In the genomic region with DNA sequence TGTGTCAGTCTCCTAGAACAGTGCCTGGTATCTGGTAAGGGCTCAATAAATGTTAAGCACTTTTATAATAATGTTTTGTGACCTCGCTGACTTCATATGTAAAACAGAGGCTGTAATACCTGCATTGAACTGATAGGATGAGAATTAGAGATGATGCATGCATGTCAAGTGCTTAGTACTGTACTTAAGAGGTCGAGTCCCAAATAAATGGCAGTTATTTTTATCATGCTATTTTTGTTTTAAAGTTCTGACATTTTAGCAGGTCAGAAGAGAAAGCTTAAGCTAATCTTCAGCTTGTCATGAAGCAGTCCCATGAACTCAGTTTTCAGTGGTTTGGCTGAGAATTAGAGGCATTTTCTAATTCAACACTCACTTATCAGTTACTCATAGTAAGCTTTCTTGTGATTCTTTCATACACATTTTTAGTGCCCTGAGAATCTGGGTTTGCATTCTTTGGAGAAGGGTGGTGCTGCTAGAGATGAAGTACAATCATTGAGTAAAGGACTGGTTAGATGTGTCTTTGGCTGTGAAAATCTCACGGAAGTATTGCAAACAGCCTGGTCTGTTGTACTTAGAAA, we compare ENCODE assay signal across 17 cellular contexts.
"Had no signal": no experiment of that assay in that cellular context is flagged by ENCODE, and none has a peak within 500 bp of the region (broad histone marks: within the 10 kb centered on the region; RNA-seq: fewer than 3 reads in every experiment).

No MANE protein-coding gene starts in this region.

- DNase-seq: cortex of kidney; dorsolateral prefrontal cortex; effector CD8-positive, alpha-beta T cell; heart left ventricle; left colon; mesendoderm; naive B cell; right cardiac atrium; stimulated activated CD4-positive, alpha-beta T cell treated with anti-CD3 and anti-CD28 coated beads, Interleukin-2, amount 100 ng/mL, for 48 hours; stimulated activated naive CD8-positive, alpha-beta T cell treated with anti-CD3 and anti-CD28 coated beads, Interleukin-15, Interleukin-2, amounts not matched to agents 100 U/mL and 50 U/mL, for 24 hours; thyroid gland had no signal

- H3K27ac Mint-ChIP-seq: nephron, type B pancreatic cell had no signal

- ATAC-seq: left colon; right cardiac atrium; stimulated activated naive CD8-positive, alpha-beta T cell treated with anti-CD3 and anti-CD28 coated beads, Interleukin-15, Interleukin-2, amounts not matched to agents 100 U/mL and 50 U/mL, for 24 hours had no signal

- H3K9me3 Mint-ChIP-seq: naive B cell, nephron, type B pancreatic cell had no signal

- H3K27me3 ChIP-seq: dorsolateral prefrontal cortex, heart left ventricle, suprapubic skin, thyroid gland had no signal

- H3K4me3 ChIP-seq: dorsolateral prefrontal cortex, heart left ventricle, smooth muscle cell, suprapubic skin, thyroid gland had no signal

- H3K9me3 ChIP-seq: heart left ventricle, suprapubic skin, thyroid gland had no signal

- H3K4me1 Mint-ChIP-seq: naive B cell had no signal

- H3K4me3 Mint-ChIP-seq: naive B cell, nephron, type B pancreatic cell had no signal

- H3K27me3 Mint-ChIP-seq: naive B cell, type B pancreatic cell had no signal

- H3K4me2 ChIP-seq: smooth muscle cell had no signal

- FAIRE-seq: frontal cortex, urothelium cell line had no signal

- H3K4me1 ChIP-seq: suprapubic skin, thyroid gland had no signal

- H3K27ac ChIP-seq: dorsolateral prefrontal cortex, heart left ventricle, suprapubic skin, thyroid gland had no signal

- H3K36me3 Mint-ChIP-seq: naive B cell had no signal
